23 cellular contexts compared by ENCODE assay signal in the genomic region with DNA sequence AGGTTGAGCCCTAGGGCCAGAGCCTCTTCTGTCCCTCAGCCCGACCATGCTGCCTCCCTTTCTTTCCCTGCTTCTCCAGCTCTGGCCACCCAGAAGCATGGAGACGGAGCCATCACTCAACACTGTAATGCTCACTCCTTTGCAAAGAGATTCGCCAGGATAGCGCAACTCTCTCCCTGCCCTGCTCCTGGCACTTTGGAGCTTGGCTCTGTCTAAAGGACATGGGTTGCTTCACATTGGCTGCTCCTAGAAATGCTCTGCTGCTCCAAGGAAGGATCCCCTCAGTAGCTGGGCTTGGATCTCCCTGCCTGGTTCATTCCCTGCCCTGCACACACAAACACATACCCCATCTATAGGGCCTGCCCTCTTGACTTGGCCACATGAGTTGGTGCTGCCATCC.
DNase-seq lines count a peak whose midpoint lies in the region; ATAC-seq and TF ChIP-seq lines count a peak whose summit lies in the region.
"Had no signal": no experiment of that assay in that cellular context is flagged by ENCODE, and none has a peak within 500 bp of the region (broad histone marks: within the 10 kb centered on the region; RNA-seq: fewer than 3 reads in every experiment).

No MANE protein-coding gene starts in this region.

- no peaks in the 10 kb centered on the region for H3K27me3 Mint-ChIP-seq in MCF 10A (ENCODE audit: insufficient read depth, unreplicated experiment)
- H3K27me3 Mint-ChIP-seq: CD4-positive, alpha-beta memory T cell had no signal

- no peak overlapping the region for H3K4me3 Mint-ChIP-seq in MCF 10A (ENCODE audit: unreplicated experiment)
- H3K4me3 Mint-ChIP-seq: CD4-positive, alpha-beta memory T cell had no signal

- no peak for TF ChIP-seq POLR2A in breast epithelium (IDR thresholded peaks at IDR 0.05)

- no peak overlapping the region for H3K4me3 ChIP-seq in breast epithelium
- no peak overlapping the region for H3K4me3 ChIP-seq in coronary artery
- H3K4me3 ChIP-seq: A549, GM23248 had no signal

- H3K27ac ChIP-seq in breast epithelium (peak overlapping the region in 1 of 2 donors; percentile 72), coronary artery (no peak overlapping the region)
- H3K27ac ChIP-seq: A549, GM23248, HL-60 had no signal

- intact Hi-C loops in MCF 10A (cut with micrococcal nuclease) (no loop called here), breast epithelium (cut with DNase I; ENCODE audit: low total_unique reads) (no loop called here), sciatic nerve (cut with DNase I) (no loop called here)

- H3K9me3 Mint-ChIP-seq in MCF 10A (ENCODE audit: unreplicated experiment): no peaks in the 10 kb centered on the region

- DNase-seq in MCF 10A (ENCODE audit: unreplicated experiment) (no peak), breast epithelium (ENCODE audit: low spot score in 2 of 2) (no peak), fibroblast of gingiva (ENCODE audit: low read depth) (peak; percentile 27), sciatic nerve (ENCODE audit: low spot score) (no peak), coronary artery (ENCODE audit: low spot score) (no peak), SKM-1 treated with dmso at 0.1 percent for 144 hours (lab: John Stamatoyannopoulos, UW; ENCODE audit: unreplicated experiment) (no peak)
- DNase-seq: AML-193; C1 segment of cervical spinal cord; CD4-positive, alpha-beta memory T cell; COR-L47; DMS53; H7; NCI-H1092; NCI-H1436; NCI-H187 treated with DMSO at 0.1 percent for 48 hours; NCI-H2171 treated with DMSO at 0.1 percent for 48 hours; NCI-H524; NCI-H748 treated with DMSO at 0.1 percent for 48 hours; PC-3 had no signal

- ATAC-seq in sciatic nerve: peak; percentile 59
- no peak for ATAC-seq in GM21528 (IDR thresholded peaks at IDR 0.05; ENCODE audit: low FRiP score, unreplicated experiment)
- ATAC-seq: A549, PC-3 had no signal

- CTCF ChIA-PET in MCF 10A (lab: Yijun Ruan, JAX): interaction anchor here (0.8 kb wide), 1 partner anchor 57 kb away, joined by 5 read pairs; no protein-coding TSS in a partner anchor

- peaks cover 30% of the 10 kb centered on the region for H3K4me1 Mint-ChIP-seq in MCF 10A (ENCODE audit: insufficient read depth, unreplicated experiment)
- H3K4me1 Mint-ChIP-seq: CD4-positive, alpha-beta memory T cell had no signal

- BruUV-seq in MCF 10A (replicated peaks; lab: Mats Ljungman, UMichigan): no TSS peak

- TF ChIP-seq CTCF in MCF 10A (IDR thresholded peaks at IDR 0.05; ENCODE audit: unreplicated experiment): no peak
- no peak for TF ChIP-seq CTCF in breast epithelium (IDR thresholded peaks at IDR 0.05)
- no peak for TF ChIP-seq CTCF in coronary artery (IDR thresholded peaks at IDR 0.05)

- POLR2A ChIA-PET in MCF 10A (lab: Yijun Ruan, JAX): no interaction called here

- no peaks in the 10 kb centered on the region for H3K27me3 ChIP-seq in breast epithelium

- peak overlapping the region; percentile 50 for H3K27ac Mint-ChIP-seq in MCF 10A (ENCODE audit: low read depth, unreplicated experiment)

- H3K9me3 ChIP-seq in breast epithelium: no peaks in the 10 kb centered on the region
- H3K9me3 ChIP-seq: A549 had no signal

- peaks cover under 1% of the 10 kb centered on the region for H3K36me3 ChIP-seq in breast epithelium

- H3K36me3 Mint-ChIP-seq in MCF 10A (ENCODE audit: insufficient read depth, unreplicated experiment): peaks cover 24% of the 10 kb centered on the region

- no peaks in the 10 kb centered on the region for H3K4me1 ChIP-seq in breast epithelium
